ENCODE assay signal across 8 cellular contexts in genomic region chr2:102806250-102806837, GRCh38. TPM values are rescaled to one million over a fixed set of nuclear protein-coding genes. Genes with fewer than 3 reads are reported as not detected.
DNase-seq lines count a peak whose midpoint lies in the region; ATAC-seq and TF ChIP-seq lines count a peak whose summit lies in the region.

No MANE protein-coding gene starts in this region.

- 48 to 58% methylated on average over 9 of the region's 9 CpGs for WGBS in lung, 2 donors

- CTCF ChIA-PET in A673 (lab: Charles Lee), result interaction anchor here (0.6 to 1.5 kb wide), 3 partner anchors 15 to 565 kb away, joined by 3 to 18 read pairs (median 5); no protein-coding TSS in a partner anchor

- peaks cover 7% of the 10 kb centered on the region for H3K9me3 ChIP-seq in A673 (ENCODE audit: low read depth, low read length, poor library complexity, severe bottlenecking)
- H3K9me3 ChIP-seq in lung (ENCODE audit: control insufficient read depth in 2 of 2, insufficient read depth in 1 of 2, low read length in 1 of 2), result peaks cover 0 to 19% of the 10 kb centered on the region in 2 donors

- peak; percentile 58 for DNase-seq in A673 (ENCODE audit: low spot score)
- peak; percentile 74 for DNase-seq in NCI-H1694 (lab: John Stamatoyannopoulos, UW)
- DNase-seq in UCSD-AML1 (lab: John Stamatoyannopoulos, UW; ENCODE audit: unreplicated experiment), result peak; percentile 48
- DNase-seq in dermis microvascular lymphatic vessel endothelial cell (ENCODE audit: low read depth in 2 of 2), result peak; percentile 38 to 69
- peak; percentile 52 for DNase-seq in lung (ENCODE audit: low spot score)
- DNase-seq in stimulated activated CD8-positive, alpha-beta memory T cell treated with anti-CD3 and anti-CD28 coated beads, Interleukin-4, amount 100 ng/mL, for 48 hours, result peak; percentile 71

- no peak overlapping the region for H3K4me3 ChIP-seq in A673 (ENCODE audit: low read depth, low read length, poor library complexity, severe bottlenecking)
- no peak overlapping the region for H3K4me3 ChIP-seq in GM12875 (ENCODE audit: low read depth, low read length)
- H3K4me3 ChIP-seq in lung, result no peak overlapping the region

- no peaks in the 10 kb centered on the region for H3K4me1 ChIP-seq in A673 (ENCODE audit: insufficient read depth, low read length, poor library complexity, severe bottlenecking)
- no peaks in the 10 kb centered on the region for H3K4me1 ChIP-seq in lung (ENCODE audit: control insufficient read depth in 2 of 2, insufficient read depth in 2 of 2, low read length in 2 of 2)

- intact Hi-C loops in A673 (cut with micrococcal nuclease; ENCODE audit: unreplicated experiment), result loop anchor here (1.0 to 10.0 kb wide), 2 partner anchors 53 to 282 kb away; no protein-coding TSS in a partner anchor

- ATAC-seq in HG02763 (IDR thresholded peaks at IDR 0.05; ENCODE audit: unreplicated experiment) (peak; percentile 83), lung (ENCODE audit: insufficient read depth, low FRiP score) (peak; percentile 79)

- H3K36me3 ChIP-seq in A673 (ENCODE audit: insufficient read depth, low read length, poor library complexity, severe bottlenecking), result no peaks in the 10 kb centered on the region
- no peaks in the 10 kb centered on the region for H3K36me3 ChIP-seq in lung (ENCODE audit: control insufficient read depth in 2 of 2, insufficient read depth in 2 of 2, low read length in 2 of 2)

- POLR2A ChIA-PET in A673 (lab: Charles Lee; ENCODE audit: low non-redundant PET), result no interaction called here

- H3K27ac ChIP-seq in A673 (ENCODE audit: low read depth, low read length, poor library complexity, severe bottlenecking), result no peak overlapping the region
- H3K27ac ChIP-seq in lung (ENCODE audit: low read depth in 1 of 2, low read length in 1 of 2), result no peak overlapping the region

- no TSS peak for BruUV-seq in A673 (replicated peaks; lab: Mats Ljungman, UMichigan)

- H3K27me3 ChIP-seq in A673 (replicated peaks; ENCODE audit: insufficient read depth, low read depth, low read length, poor library complexity) (no peaks in the 10 kb centered on the region), lung (ENCODE audit: control insufficient read depth, insufficient read depth) (no peaks in the 10 kb centered on the region)

- peak; percentile 78 for TF ChIP-seq CTCF in A673 (conservative IDR thresholded peaks at IDR 0.05; ENCODE audit: low read depth, low read length)
- peak; percentile 87 for TF ChIP-seq CTCF in GM12875 (IDR thresholded peaks at IDR 0.05; ENCODE audit: borderline replicate concordance, insufficient read depth, low read depth, low read length)
- peak; percentile 52 for TF ChIP-seq CTCF in lung (IDR thresholded peaks at IDR 0.05; ENCODE audit: control extremely low read depth, extremely low read depth)

RNA-seq across cellular contexts. Expression of gene TMEM182, which starts 44.5 kb away (rescaled TPM):
- total RNA-seq in A673 (2021) (2.9 and 3.2 TPM in 2 replicates), dermis microvascular lymphatic vessel endothelial cell (0.39 and 1.0 TPM in 2 replicates), lung (1 to 10 TPM; 3.7 to 7.6 TPM)
- 1 to 10 TPM; 1.1 to 1.5 TPM for polyA plus RNA-seq in lung
